20 cellular contexts compared by ENCODE assay signal in the genomic region with DNA sequence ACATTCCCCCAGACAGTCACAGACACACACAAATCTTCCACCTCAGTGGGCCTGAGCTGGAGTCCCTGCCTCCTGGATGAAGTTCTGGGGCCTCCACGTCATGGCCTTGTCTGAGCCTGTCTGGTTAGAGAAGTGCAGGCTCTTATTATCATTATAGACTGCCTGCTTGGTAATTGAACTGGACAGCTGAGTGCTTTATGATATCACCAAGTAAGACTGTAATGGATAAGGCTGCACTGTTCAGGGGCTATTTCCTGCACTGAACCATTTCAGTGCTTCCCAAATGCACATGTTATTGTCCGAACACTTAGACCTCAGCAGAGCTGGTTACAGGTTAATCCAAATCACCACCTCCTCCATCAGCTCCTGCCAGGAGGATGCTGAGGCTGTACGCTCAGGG.
"Had no signal": no experiment of that assay in that cellular context is flagged by ENCODE, and none has a peak within 500 bp of the region (broad histone marks: within the 10 kb centered on the region; RNA-seq: fewer than 3 reads in every experiment).

No MANE protein-coding gene starts in this region.

- ATAC-seq: activated CD4-positive, CD25-positive, alpha-beta regulatory T cell treated with anti-CD3 and anti-CD28 coated beads, Interleukin-2, amount 50 U/mL, for 24 hours; activated CD8-positive, alpha-beta T cell treated with anti-CD3 and anti-CD28 coated beads, Interleukin-2, amount 10 ng/mL, durations not matched to agents 7 days and 5 days; activated naive CD8-positive, alpha-beta T cell treated with anti-CD3 and anti-CD28 coated beads, Interleukin-2, amount 50 U/mL, for 24 hours; mucosa of descending colon; upper lobe of right lung had no signal

- H3K27ac ChIP-seq: spleen, thoracic aorta, upper lobe of right lung had no signal

- H3K27me3 ChIP-seq: spleen, upper lobe of right lung had no signal

- H3K4me3 Mint-ChIP-seq: activated CD8-positive, alpha-beta T cell treated with anti-CD3 and anti-CD28 coated beads, Interleukin-2, amount 10 ng/mL, durations not matched to agents 7 days and 5 days; activated naive CD8-positive, alpha-beta T cell treated with anti-CD3 and anti-CD28 coated beads, Interleukin-2, amount 50 U/mL, for 24 hours; activated T-helper 1 cell treated with anti-CD3 and anti-CD28 coated beads, Interleukin-12 subunit alpha, Interleukin-12 subunit beta, Interleukin-2, Interleukin-4 antibody, amounts not matched to agents 30 ng/mL and 10 ng/mL and 1 ng/mL, durations not matched to agents 14 hours and 24 hours and 36 hours; neural crest cell had no signal

- H3K27me3 Mint-ChIP-seq: activated naive CD8-positive, alpha-beta T cell treated with anti-CD3 and anti-CD28 coated beads, Interleukin-2, amount 50 U/mL, for 24 hours had no signal

- H3K36me3 ChIP-seq: spleen, thoracic aorta, upper lobe of right lung had no signal

- H3K27ac Mint-ChIP-seq: activated CD8-positive, alpha-beta T cell treated with anti-CD3 and anti-CD28 coated beads, Interleukin-2, amount 10 ng/mL, durations not matched to agents 7 days and 5 days; activated naive CD8-positive, alpha-beta T cell treated with anti-CD3 and anti-CD28 coated beads, Interleukin-2, amount 50 U/mL, for 24 hours; activated T-helper 1 cell treated with anti-CD3 and anti-CD28 coated beads, Interleukin-12 subunit alpha, Interleukin-12 subunit beta, Interleukin-2, Interleukin-4 antibody, amounts not matched to agents 30 ng/mL and 10 ng/mL and 1 ng/mL, durations not matched to agents 14 hours and 24 hours and 36 hours had no signal

- H3K4me3 ChIP-seq: mucosa of descending colon, spleen, thoracic aorta, upper lobe of right lung had no signal

- DNase-seq: activated CD4-positive, alpha-beta T cell treated with anti-CD3 and anti-CD28 coated beads, Interleukin-2, amount 50 U/mL, for 1 hour; activated CD8-positive, alpha-beta T cell treated with anti-CD3 and anti-CD28 coated beads, Interleukin-2, amount 10 ng/mL, durations not matched to agents 7 days and 5 days; activated gamma-delta T cell; activated naive CD4-positive, alpha-beta T cell treated with anti-CD3 and anti-CD28 coated beads, Interleukin-2, amount 50 U/mL, for 16 hours; activated naive CD8-positive, alpha-beta T cell treated with anti-CD3 and anti-CD28 coated beads, Interleukin-2, amount 50 U/mL, for 24 hours; effector memory CD4-positive, alpha-beta T cell; foreskin melanocyte; hippocampal formation; kidney glomerular epithelial cell; mucosa of descending colon; occipital lobe; spleen; stimulated activated CD4-positive, alpha-beta T cell treated with anti-CD3 and anti-CD28 coated beads, Interleukin-4, amount 100 ng/mL, for 1 hour; stimulated activated naive CD4-positive, alpha-beta T cell treated with Interleukin-2 at 50 U/mL for 16 hours; T-helper 2 cell; upper lobe of right lung had no signal

- H3K4me1 ChIP-seq: upper lobe of right lung had no signal

- H3K9me3 Mint-ChIP-seq: activated naive CD8-positive, alpha-beta T cell treated with anti-CD3 and anti-CD28 coated beads, Interleukin-2, amount 50 U/mL, for 24 hours; activated T-helper 1 cell treated with anti-CD3 and anti-CD28 coated beads, Interleukin-12 subunit alpha, Interleukin-12 subunit beta, Interleukin-2, Interleukin-4 antibody, amounts not matched to agents 30 ng/mL and 10 ng/mL and 1 ng/mL, durations not matched to agents 14 hours and 24 hours and 36 hours; neural crest cell had no signal

- H3K9me3 ChIP-seq: mucosa of descending colon, spleen, thoracic aorta, upper lobe of right lung had no signal
